In genomic region chr12:51172515-51173431, GRCh38 we compare ENCODE assay signal across 1 cellular context.
TF ChIP-seq lines count a peak whose summit lies in the region.

Gene TFCP2, minus strand, starts transcription at chr12:51173135. Its CDS starts 713 bp downstream, at chr12:51172422.

TF ChIP-seq in HEK293, 187 proteins besides CTCF, POLR2A, EP300 and RAD21 (continued from another document and continues in another):
- peak; percentile 70; the same call in 1 of the 2 replicates for TF ChIP-seq ZSCAN5A (tag by site-specific recombination; IDR thresholded peaks at IDR 0.05)
- no peak for TF ChIP-seq MEIS1 (CRISPR knock-in tag; IDR thresholded peaks at IDR 0.05; ENCODE audit: borderline replicate concordance)
- no peak for TF ChIP-seq ZNF280C (tag by site-specific recombination; IDR thresholded peaks at IDR 0.05)
- peak; percentile 84 for TF ChIP-seq ZNF596 (tag by site-specific recombination; IDR thresholded peaks at IDR 0.05)
- no peak for TF ChIP-seq ZNF571 (tag by site-specific recombination; IDR thresholded peaks at IDR 0.05)
- TF ChIP-seq ZNF645 (tag by site-specific recombination; IDR thresholded peaks at IDR 0.05): no peak
- no peak for TF ChIP-seq SETDB1 (IDR thresholded peaks at IDR 0.05; ENCODE audit: insufficient read length, low read length)
- TF ChIP-seq ZNF514 (tag by site-specific recombination; IDR thresholded peaks at IDR 0.05): no peak
- no peak for TF ChIP-seq PRDM2 (tag by site-specific recombination; IDR thresholded peaks at IDR 0.05; ENCODE audit: borderline replicate concordance)
- no peak for TF ChIP-seq ZNF488 (tag by site-specific recombination; IDR thresholded peaks at IDR 0.05)
- no peak for TF ChIP-seq SCRT2 (tag by site-specific recombination; IDR thresholded peaks at IDR 0.05)
- no peak for TF ChIP-seq ZNF777 (tag by site-specific recombination; IDR thresholded peaks at IDR 0.05; ENCODE audit: borderline replicate concordance)
- TF ChIP-seq ZNF610 (tag by site-specific recombination; IDR thresholded peaks at IDR 0.05; ENCODE audit: borderline replicate concordance): peak; percentile 82; the same call in 1 of the 2 replicates
- TF ChIP-seq GLIS1 (tag by site-specific recombination; IDR thresholded peaks at IDR 0.05): peak; percentile 70
- no peak for TF ChIP-seq ZNF707 (tag by site-specific recombination; IDR thresholded peaks at IDR 0.05)
- TF ChIP-seq ZNF692 (tag by site-specific recombination; IDR thresholded peaks at IDR 0.05): peak; percentile 75; the same call in 1 of the 2 replicates
- TF ChIP-seq ZNF830 (tag by site-specific recombination; IDR thresholded peaks at IDR 0.05; ENCODE audit: low read depth): no peak
- TF ChIP-seq ZNF837 (tag by site-specific recombination; IDR thresholded peaks at IDR 0.05): no peak
- no peak for TF ChIP-seq ZNF302 (tag by site-specific recombination; IDR thresholded peaks at IDR 0.05; ENCODE audit: low read depth)
- no peak for TF ChIP-seq ZNF670 (tag by site-specific recombination; IDR thresholded peaks at IDR 0.05; ENCODE audit: low read depth)
- peak; percentile 80 for TF ChIP-seq KLF17 (tag by site-specific recombination; IDR thresholded peaks at IDR 0.05)
- peak; percentile 91; the same call in 1 of the 2 replicates for TF ChIP-seq YY1 (tag by site-specific recombination; IDR thresholded peaks at IDR 0.05)
- TF ChIP-seq KLF1 (tag by site-specific recombination; IDR thresholded peaks at IDR 0.05): peak; percentile 54; the same call in 1 of the 2 replicates
- TF ChIP-seq ZSCAN4 (tag by site-specific recombination; IDR thresholded peaks at IDR 0.05): no peak
- TF ChIP-seq ZNF37A (tag by site-specific recombination; IDR thresholded peaks at IDR 0.05): no peak
- peak; percentile 99 for TF ChIP-seq PATZ1 (tag by site-specific recombination; IDR thresholded peaks at IDR 0.05)
- peak; percentile 99 for TF ChIP-seq ZBTB21 (tag by site-specific recombination; IDR thresholded peaks at IDR 0.05)
- peak; percentile 58 for TF ChIP-seq OSR2 (tag by site-specific recombination; IDR thresholded peaks at IDR 0.05)
- no peak for TF ChIP-seq ZNF561 (tag by site-specific recombination; IDR thresholded peaks at IDR 0.05; ENCODE audit: borderline replicate concordance)
- TF ChIP-seq ZFP69B (tag by site-specific recombination; IDR thresholded peaks at IDR 0.05): no peak; the same call in none of the 2 replicates
- no peak; the same call in 1 of the 2 replicates for TF ChIP-seq ELK4 (IDR thresholded peaks at IDR 0.05; ENCODE audit: borderline replicate concordance, low read depth, low read length)
- no peak for TF ChIP-seq ZNF664 (tag by site-specific recombination; IDR thresholded peaks at IDR 0.05)
- no peak for TF ChIP-seq ZNF174 (tag by site-specific recombination; IDR thresholded peaks at IDR 0.05)
- TF ChIP-seq ZSCAN16 (tag by site-specific recombination; IDR thresholded peaks at IDR 0.05): peak; percentile 38; the same call in 1 of the 2 replicates
- peak; percentile 93 for TF ChIP-seq ZNF600 (tag by site-specific recombination; IDR thresholded peaks at IDR 0.05)
- TF ChIP-seq ZNF184 (tag by site-specific recombination; IDR thresholded peaks at IDR 0.05): no peak
- TF ChIP-seq ZNF785 (tag by site-specific recombination; IDR thresholded peaks at IDR 0.05): 0 out of 2 replicates have a peak, but pooled peaks have one; percentile 27
- no peak for TF ChIP-seq ZNF394 (tag by site-specific recombination; IDR thresholded peaks at IDR 0.05; ENCODE audit: borderline replicate concordance)
